In the genomic region with DNA sequence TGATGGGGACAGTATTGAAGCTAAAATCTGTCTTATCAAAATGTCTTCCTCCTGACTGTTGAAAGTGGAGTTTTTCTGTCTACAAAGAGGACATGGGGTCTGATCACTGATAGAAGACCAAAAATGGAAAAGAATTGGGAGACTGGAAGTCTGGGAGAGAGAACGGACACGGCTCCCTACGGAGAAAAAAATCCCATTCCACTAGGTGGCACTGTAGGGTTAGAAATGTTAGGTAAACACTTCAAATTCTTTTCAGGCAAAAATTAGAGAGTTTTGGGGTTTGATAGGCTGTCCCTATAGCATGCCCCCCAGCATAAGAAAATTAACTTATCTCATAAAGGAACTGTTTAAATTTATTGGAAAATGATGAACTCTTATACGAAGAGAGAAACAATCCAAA, we compare ENCODE assay signal across 8 cellular contexts.
A peak's percentile ranks its signal among the peaks of the same experiment; 100 is the strongest.
DNase-seq lines count a peak whose midpoint lies in the region; ATAC-seq, FAIRE-seq and TF ChIP-seq lines count a peak whose summit lies in the region.

No MANE protein-coding gene starts in this region.

- FAIRE-seq in H54 (lab: Jason Lieb, UNC) (no peak), HTR-8/SVneo (lab: Jason Lieb, UNC) (no peak)

- peak; percentile 7 for DNase-seq in AG08395 (ENCODE audit: low spot score)
- DNase-seq in H54 (ENCODE audit: insufficient read length, low spot score), result peak; percentile 1
- DNase-seq in SK-N-DZ (ENCODE audit: low spot score), result peak; percentile 15
- DNase-seq in iPS-NIHi7 (ENCODE audit: extremely low spot score), result peak; percentile 51
- DNase-seq in ureter (ENCODE audit: low spot score), result no peak
- DNase-seq in UCSD-AML1 (lab: John Stamatoyannopoulos, UW; ENCODE audit: unreplicated experiment), result no peak
- DNase-seq in HTR-8/SVneo (ENCODE audit: insufficient read length, low spot score), result no peak

- ATAC-seq in GM18907 (IDR thresholded peaks at IDR 0.05; ENCODE audit: unreplicated experiment), result no peak

- TF ChIP-seq POLR2A in H54 (IDR thresholded peaks at IDR 0.05; ENCODE audit: low read depth, low read length), result no peak

Comparison
In these comparisons a context has a peak if more than half of its experiments do, and no peak if none do; other contexts are left out.
1. DNase-seq: peak in AG08395 (single experiment), H54 (single experiment), SK-N-DZ (single experiment) and iPS-NIHi7 (single experiment); none in ureter (single experiment), UCSD-AML1 (single experiment) and HTR-8/SVneo (single experiment).